9 cellular contexts compared by ENCODE assay signal in the genomic region with DNA sequence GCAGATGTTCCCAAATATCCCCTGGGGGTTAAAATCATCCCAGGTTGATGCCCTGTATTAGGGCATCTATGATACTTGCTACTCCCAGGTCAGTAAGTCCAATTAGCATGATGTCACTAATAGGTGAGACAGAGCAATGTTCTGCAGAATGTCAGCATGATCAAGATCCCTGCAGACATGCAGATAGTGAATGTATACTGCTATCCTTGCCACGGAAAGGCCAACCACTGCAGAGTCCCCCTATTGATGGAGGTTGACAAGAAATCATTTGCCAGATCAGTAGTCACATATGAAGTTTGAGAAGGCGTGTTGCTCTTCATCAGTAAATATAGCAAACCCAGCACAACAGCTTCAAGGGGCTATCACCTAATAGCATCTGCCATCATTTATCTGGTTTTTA.
"Had no signal": no experiment of that assay in that cellular context is flagged by ENCODE, and none has a peak within 500 bp of the region (broad histone marks: within the 10 kb centered on the region; RNA-seq: fewer than 3 reads in every experiment).

No MANE protein-coding gene starts in this region.

- DNase-seq: IMR-90, KBM-7, KG1 had no signal

- FAIRE-seq: HepG2, HTR-8/SVneo, K562 had no signal

- H3K9ac ChIP-seq: KMS-11 had no signal

- H3K27ac Mint-ChIP-seq: IgD-negative memory B cell had no signal

- H3K4me2 ChIP-seq: KMS-11 had no signal

- H3K36me3 Mint-ChIP-seq: IgD-negative memory B cell had no signal

- H3K27ac ChIP-seq: HL-60, KMS-11 had no signal

- ATAC-seq: HepG2 had no signal

- H3K4me3 Mint-ChIP-seq: IgD-negative memory B cell had no signal

- H3K4me3 ChIP-seq: K562 had no signal
